Comparison of ENCODE assay signal across 9 cellular contexts in the genomic region with DNA sequence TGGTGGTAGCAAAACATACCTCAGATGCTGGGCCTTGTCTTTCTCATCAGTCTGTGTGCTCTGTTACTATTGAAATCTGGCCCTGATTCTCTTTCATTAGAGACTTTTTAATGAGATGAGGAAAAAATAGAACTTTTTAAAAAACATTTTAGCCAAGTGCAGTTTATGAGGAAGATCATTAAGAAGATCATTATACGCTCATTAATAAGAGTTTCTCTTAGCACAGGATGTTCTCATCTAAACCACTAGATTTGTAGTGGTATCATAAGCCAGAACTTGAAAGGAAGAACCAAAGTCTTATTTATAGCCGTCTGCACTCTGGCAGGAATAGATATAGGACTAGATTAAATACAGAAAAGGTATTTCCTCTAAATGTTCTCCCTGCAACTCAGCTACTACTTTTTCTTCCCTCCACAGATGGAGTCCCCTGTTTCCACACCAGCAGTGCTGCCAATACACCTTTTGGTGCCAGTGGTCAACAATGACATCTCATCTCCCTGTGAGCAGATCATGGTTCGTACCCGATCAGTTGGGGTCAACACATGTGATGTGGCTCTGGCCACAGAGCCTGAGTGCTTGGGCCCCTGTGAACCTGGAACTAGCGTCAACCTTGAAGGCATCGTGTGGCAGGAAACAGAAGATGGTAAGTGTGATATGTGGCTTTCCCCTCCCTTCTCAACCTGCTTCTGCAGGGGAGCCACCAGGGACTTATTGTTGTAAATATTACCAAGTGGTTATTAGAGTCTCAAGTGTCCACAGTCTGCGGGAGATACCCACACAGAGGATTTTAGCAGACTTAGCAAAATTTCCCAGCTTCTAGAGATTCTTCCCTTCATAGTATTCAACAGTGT.
DNase-seq lines count a peak whose midpoint lies in the region; ATAC-seq lines count a peak whose summit lies in the region.
"Had no signal": no experiment of that assay in that cellular context is flagged by ENCODE, and none has a peak within 500 bp of the region (broad histone marks: within the 10 kb centered on the region; RNA-seq: fewer than 3 reads in every experiment).

No MANE protein-coding gene starts in this region.

- DNase-seq in T-helper 2 cell (peak in 4 of 5 experiments; percentile 9 to 88 (median 48)), middle frontal gyrus (ENCODE audit: extremely low spot score, low spot score) (no peak), cerebellum (ENCODE audit: low spot score) (no peak), RPMI8226 (no peak)
- peak; percentile 79 for DNase-seq in central memory CD4-positive, alpha-beta T cell

- H3K9me3 ChIP-seq in BLaER1: no peaks in the 10 kb centered on the region

- H3K4me1 ChIP-seq in BLaER1: peaks cover 39% of the 10 kb centered on the region

- no peaks in the 10 kb centered on the region for H3K27me3 ChIP-seq in BLaER1

- peak overlapping the region; percentile 7; the same call in 1 of the 2 replicates for H3K27ac ChIP-seq in BLaER1
- H3K27ac ChIP-seq in temporal lobe (ENCODE audit: low read depth, low read length): peak overlapping the region; percentile 70
- H3K27ac ChIP-seq: C4-2B had no signal

- peaks cover 82% of the 10 kb centered on the region for H4K20me1 ChIP-seq in BLaER1

- H3K4me2 ChIP-seq in BLaER1: peak overlapping the region; percentile 59

- peak; percentile 54 for ATAC-seq in GM21515 (IDR thresholded peaks at IDR 0.05; ENCODE audit: unreplicated experiment)

- no peak overlapping the region for H3K4me3 ChIP-seq in BLaER1

- H3K9ac ChIP-seq in BLaER1: no peak overlapping the region

- H3K36me3 ChIP-seq in BLaER1: peaks cover 57% of the 10 kb centered on the region

Comparison
In these comparisons a context has a peak if more than half of its experiments do, and no peak if none do; other contexts are left out.
1. DNase-seq: peak in T-helper 2 cell (4 of 5) and central memory CD4-positive, alpha-beta T cell (single experiment); none in middle frontal gyrus (single experiment), cerebellum (single experiment) and RPMI8226 (single experiment).